27 cellular contexts compared by ENCODE assay signal in the genomic region with DNA sequence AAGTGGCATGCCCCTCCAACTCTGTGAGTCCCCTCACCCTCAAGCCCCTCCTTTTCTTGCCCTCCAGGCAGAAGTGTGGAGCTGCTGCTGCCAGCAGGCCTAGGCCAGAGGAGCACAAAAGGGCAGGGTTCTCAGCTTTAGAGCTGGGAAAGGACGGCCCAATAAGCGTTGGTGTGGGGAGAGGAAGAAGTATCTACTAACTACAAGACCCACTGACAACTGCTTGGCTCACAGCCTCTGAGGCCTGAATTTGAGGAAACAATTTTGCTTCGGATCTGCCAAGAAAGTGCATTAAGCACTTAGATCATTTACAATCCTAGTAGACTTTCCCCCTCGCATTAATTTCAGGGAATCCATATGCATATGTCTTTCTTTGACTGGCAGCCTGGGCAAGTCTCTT.
DNase-seq lines count a peak whose midpoint lies in the region; ATAC-seq and TF ChIP-seq lines count a peak whose summit lies in the region.
"Had no signal": no experiment of that assay in that cellular context is flagged by ENCODE, and none has a peak within 500 bp of the region (broad histone marks: within the 10 kb centered on the region; RNA-seq: fewer than 3 reads in every experiment).

No MANE protein-coding gene starts in this region.

- peak overlapping the region; percentile 34 for H2AFZ ChIP-seq in mammary epithelial cell (ENCODE audit: low read depth, low read length)

- no peaks in the 10 kb centered on the region for H3K9me3 Mint-ChIP-seq in MCF 10A (ENCODE audit: unreplicated experiment)
- H3K9me3 Mint-ChIP-seq: activated naive CD4-positive, alpha-beta T cell treated with anti-CD3 and anti-CD28 coated beads, Interleukin-2, amount 10 ng/mL, durations not matched to agents 7 days and 5 days; CD8-positive, alpha-beta T cell had no signal

- dilution Hi-C loops in mammary epithelial cell (cut with HindIII; ENCODE audit: low sequenced_read_pairs) = loop anchor here (5.0 kb wide), 1 partner anchor 35 kb away; no protein-coding TSS in a partner anchor

- no peaks in the 10 kb centered on the region for H3K36me3 Mint-ChIP-seq in MCF 10A (ENCODE audit: insufficient read depth, unreplicated experiment)
- H3K36me3 Mint-ChIP-seq: activated naive CD4-positive, alpha-beta T cell treated with anti-CD3 and anti-CD28 coated beads, Interleukin-2, amount 10 ng/mL, durations not matched to agents 7 days and 5 days; CD8-positive, alpha-beta T cell had no signal

- TF ChIP-seq EP300 in esophagus muscularis mucosa (IDR thresholded peaks at IDR 0.05) (no peak), transverse colon (IDR thresholded peaks at IDR 0.05; ENCODE audit: low read depth) (no peak)

- H3K79me2 ChIP-seq in mammary epithelial cell (ENCODE audit: insufficient read depth, low read length) = no peaks in the 10 kb centered on the region

- TF ChIP-seq CTCF in mammary epithelial cell (conservative IDR thresholded peaks at IDR 0.05 in 1 of 2, IDR thresholded peaks at IDR 0.05 in 1 of 2; ENCODE audit: extremely low read depth in 1 of 2, insufficient read depth in 1 of 2, low read depth in 1 of 2, low read length in 2 of 2) (no peak), MCF 10A (IDR thresholded peaks at IDR 0.05; ENCODE audit: unreplicated experiment) (no peak), esophagus muscularis mucosa (IDR thresholded peaks at IDR 0.05) (no peak), transverse colon (IDR thresholded peaks at IDR 0.05) (no peak), spleen (IDR thresholded peaks at IDR 0.05 in 8 of 11, conservative IDR thresholded peaks at IDR 0.05 in 3 of 11) (no peak)

- BruUV-seq in mammary epithelial cell (replicated peaks; lab: Mats Ljungman, UMichigan) (no TSS peak), MCF 10A (replicated peaks; lab: Mats Ljungman, UMichigan) (no TSS peak)

- no peaks in the 10 kb centered on the region for H3K9me3 ChIP-seq in mammary epithelial cell (replicated peaks; ENCODE audit: insufficient read depth, low read length)
- H3K9me3 ChIP-seq in esophagus muscularis mucosa = no peaks in the 10 kb centered on the region
- H3K9me3 ChIP-seq in transverse colon = no peaks in the 10 kb centered on the region
- H3K9me3 ChIP-seq in spleen = no peaks in the 10 kb centered on the region
- H3K9me3 ChIP-seq: lower lobe of right lung, pancreas, sigmoid colon, SK-N-SH, suprapubic skin had no signal

- H3K9ac ChIP-seq in mammary epithelial cell (ENCODE audit: insufficient read depth, low read length) = no peak overlapping the region
- H3K9ac ChIP-seq: SK-N-SH had no signal

- H3K4me1 ChIP-seq in mammary epithelial cell (ENCODE audit: insufficient read depth, low read length) (peaks cover 14% of the 10 kb centered on the region), esophagus muscularis mucosa (peaks cover 23 to 51% (median 42%) of the 10 kb centered on the region in 4 donors), transverse colon (peaks cover 0 to 27% (median 5%) of the 10 kb centered on the region in 4 donors), spleen (peaks cover 2 to 35% (median 6%) of the 10 kb centered on the region in 6 donors)
- H3K4me1 ChIP-seq: pancreas had no signal

- in situ Hi-C loops in mammary epithelial cell (cut with MboI; ENCODE audit: low sequenced_read_pairs in 2 of 2) = no loop called here
- in situ Hi-C loops in transverse colon (cut with MboI; ENCODE audit: low pct_ligation_motif_present in 1 of 4, low pct_unique_long_range_greater_than_20kb in 1 of 4, low sequenced_read_pairs in 3 of 4) = no loop called here

- H4K20me1 ChIP-seq in mammary epithelial cell (ENCODE audit: insufficient read depth, low read length) = no peaks in the 10 kb centered on the region

- POLR2A ChIA-PET in MCF 10A (lab: Yijun Ruan, JAX) = no interaction called here

- H3K4me1 Mint-ChIP-seq in MCF 10A (ENCODE audit: insufficient read depth, unreplicated experiment) = peaks cover 11% of the 10 kb centered on the region

- H3K27me3 ChIP-seq in mammary epithelial cell (ENCODE audit: insufficient read depth, low read length) = no peaks in the 10 kb centered on the region
- H3K27me3 ChIP-seq in esophagus muscularis mucosa = no peaks in the 10 kb centered on the region
- H3K27me3 ChIP-seq in transverse colon = no peaks in the 10 kb centered on the region
- peaks cover 0 to 8% (median 0%) of the 10 kb centered on the region in 7 donors for H3K27me3 ChIP-seq in spleen (replicated peaks in 1 of 7)
- H3K27me3 ChIP-seq: pancreas, sigmoid colon, suprapubic skin had no signal

- ATAC-seq in left lobe of liver = peak; percentile 44
- no peak for ATAC-seq in GM18861 (IDR thresholded peaks at IDR 0.05; ENCODE audit: unreplicated experiment)
- ATAC-seq: activated CD4-positive, CD25-positive, alpha-beta regulatory T cell treated with anti-CD3 and anti-CD28 coated beads, Interleukin-2, amount 50 U/mL, for 24 hours; CD8-positive, alpha-beta T cell; lower lobe of right lung; stimulated activated memory B cell treated with anti-CD40 and anti-IgM and Interleukin-4, amounts not matched to agents 10 μg/mL and 1 μg/mL and 100 μg/mL, for 72 hours; T-helper 17 cell had no signal

- 79% methylated on average over 4 of the region's 4 CpGs for whole genome bisulfite sequencing in mammary epithelial cell (ENCODE audit: low coverage, missing lambda C conversion rate)
- 17% methylated on average over 4 of the region's 4 CpGs for WGBS in esophagus muscularis mucosa
- 62 to 73% methylated on average over 4 of the region's 4 CpGs for WGBS in transverse colon (ENCODE audit: low coverage in 1 of 2), 2 donors
- 62 to 89% (median 69%) methylated on average over 4 of the region's 4 CpGs for WGBS in spleen, 5 donors

- intact Hi-C loops in mammary epithelial cell (cut with micrococcal nuclease) = no loop called here
- intact Hi-C loops in MCF 10A (cut with micrococcal nuclease) = no loop called here
- intact Hi-C loops in esophagus muscularis mucosa (cut with DNase I) = no loop called here
- intact Hi-C loops in transverse colon (cut with DNase I; ENCODE audit: low total_unique reads) = no loop called here
- intact Hi-C loops in spleen (cut with DNase I; ENCODE audit: low total_unique reads) = no loop called here

- DNase-seq in mammary epithelial cell (no peak), MCF 10A (ENCODE audit: unreplicated experiment) (no peak), esophagus muscularis mucosa (ENCODE audit: extremely low spot score) (peak; percentile 89), left lobe of liver (ENCODE audit: low spot score) (no peak), transverse colon (no peak), SK-N-DZ (ENCODE audit: low spot score) (no peak), spleen (no peak)
- DNase-seq: 8988T; activated CD4-positive, alpha-beta T cell treated with anti-CD3 and anti-CD28 coated beads, Interleukin-2, amount 50 U/mL, for 48 hours; activated naive CD4-positive, alpha-beta T cell treated with anti-CD3 and anti-CD28 coated beads, Interleukin-2, amount 10 ng/mL, durations not matched to agents 7 days and 5 days; CD8-positive, alpha-beta T cell; EL; glutamatergic neuron; islet precursor cell; lower lobe of right lung; NCI-H2081; NCI-H226; NCI-H748 treated with DMSO at 0.1 percent for 48 hours; pancreas; sigmoid colon; SK-N-SH; stimulated activated CD4-positive, alpha-beta T cell treated with anti-CD3 and anti-CD28 coated beads, Interleukin-4, amount 100 ng/mL, for 4 hours; T-helper 17 cell had no signal

- no peak overlapping the region for H3K4me2 ChIP-seq in mammary epithelial cell (ENCODE audit: insufficient read depth, low read depth, low read length)
- H3K4me2 ChIP-seq: SK-N-SH had no signal

- H3K27me3 Mint-ChIP-seq in MCF 10A (ENCODE audit: insufficient read depth, unreplicated experiment) = no peaks in the 10 kb centered on the region
- H3K27me3 Mint-ChIP-seq: stimulated activated memory B cell treated with anti-CD40 and anti-IgM and Interleukin-4, amounts not matched to agents 10 μg/mL and 1 μg/mL and 100 μg/mL, for 72 hours; T-helper 17 cell had no signal

- no peak overlapping the region for H3K4me3 Mint-ChIP-seq in MCF 10A (ENCODE audit: unreplicated experiment)
- H3K4me3 Mint-ChIP-seq: activated naive CD4-positive, alpha-beta T cell treated with anti-CD3 and anti-CD28 coated beads, Interleukin-2, amount 10 ng/mL, durations not matched to agents 7 days and 5 days; CD8-positive, alpha-beta T cell; stimulated activated memory B cell treated with anti-CD40 and anti-IgM and Interleukin-4, amounts not matched to agents 10 μg/mL and 1 μg/mL and 100 μg/mL, for 72 hours; T-helper 17 cell had no signal

- H3K27ac ChIP-seq in mammary epithelial cell (ENCODE audit: insufficient read depth, low read depth, low read length) (no peak overlapping the region), esophagus muscularis mucosa (replicated peaks in 1 of 4) (peak overlapping the region; percentile 5 to 44 (median 22)), transverse colon (peak overlapping the region; percentile 12 to 51 (median 46)), spleen (peak overlapping the region in 4 of 8 donors; percentile 37 to 58 (median 48))
- H3K27ac ChIP-seq: pancreas, suprapubic skin had no signal

- CTCF ChIA-PET in mammary epithelial cell (lab: Charles Lee; ENCODE audit: low non-redundant PET) = no interaction called here
- CTCF ChIA-PET in MCF 10A (lab: Yijun Ruan, JAX) = no interaction called here

- no peak for TF ChIP-seq POLR2A in esophagus muscularis mucosa (IDR thresholded peaks at IDR 0.05; ENCODE audit: low read depth)
- no peak for TF ChIP-seq POLR2A in transverse colon (IDR thresholded peaks at IDR 0.05)
- TF ChIP-seq POLR2A in spleen (IDR thresholded peaks at IDR 0.05) = no peak

- H3K4me3 ChIP-seq in mammary epithelial cell (replicated peaks in 1 of 3; ENCODE audit: insufficient read depth in 1 of 3, low read depth in 2 of 3, low read length in 3 of 3) = no peak overlapping the region
- H3K4me3 ChIP-seq in esophagus muscularis mucosa = no peak overlapping the region
- H3K4me3 ChIP-seq in transverse colon = no peak overlapping the region
- H3K4me3 ChIP-seq in spleen = no peak overlapping the region
- H3K4me3 ChIP-seq: lower lobe of right lung, pancreas, sigmoid colon, suprapubic skin had no signal

- no peak overlapping the region for H3K27ac Mint-ChIP-seq in MCF 10A (ENCODE audit: low read depth, unreplicated experiment)
- H3K27ac Mint-ChIP-seq: activated naive CD4-positive, alpha-beta T cell treated with anti-CD3 and anti-CD28 coated beads, Interleukin-2, amount 10 ng/mL, durations not matched to agents 7 days and 5 days; CD8-positive, alpha-beta T cell; stimulated activated memory B cell treated with anti-CD40 and anti-IgM and Interleukin-4, amounts not matched to agents 10 μg/mL and 1 μg/mL and 100 μg/mL, for 72 hours; T-helper 17 cell had no signal

- H3K36me3 ChIP-seq in mammary epithelial cell (ENCODE audit: insufficient read depth, low read length) (no peaks in the 10 kb centered on the region), esophagus muscularis mucosa (no peaks in the 10 kb centered on the region), transverse colon (no peaks in the 10 kb centered on the region), spleen (no peaks in the 10 kb centered on the region)
- H3K36me3 ChIP-seq: lower lobe of right lung, pancreas, sigmoid colon, suprapubic skin had no signal
